8 cellular contexts compared by ENCODE assay signal in genomic region chr2:202238234-202239197, GRCh38. TPM values are rescaled to one million over a fixed set of nuclear protein-coding genes. Genes with fewer than 3 reads are reported as not detected.
DNase-seq lines count a peak whose midpoint lies in the region; ATAC-seq, FAIRE-seq and TF ChIP-seq lines count a peak whose summit lies in the region.

Gene SUMO1 (minus strand): TSS chr2:202238597. CDS start chr2:202238451, 146 bp downstream.

- peak; percentile 89 for DNase-seq in DMS79 (lab: John Stamatoyannopoulos, UW)
- DNase-seq in RCC 7860 (ENCODE audit: low spot score): peak; percentile 68
- peak; percentile 92 for DNase-seq in activated T-cell treated with anti-CD3 and anti-CD28 coated beads, Interleukin-2, amount 50 U/mL, for 72 hours
- peak; percentile 97 for DNase-seq in esophagus muscularis mucosa (ENCODE audit: extremely low spot score)
- peak; percentile 85 for DNase-seq in stimulated activated CD8-positive, alpha-beta memory T cell treated with anti-CD3 and anti-CD28 coated beads, Interleukin-7, amount 100 ng/mL, for 24 hours (ENCODE audit: low read depth)

- intact Hi-C loops in esophagus muscularis mucosa (cut with DNase I): no loop called here

- no peak for TF ChIP-seq POLR2A in esophagus muscularis mucosa (IDR thresholded peaks at IDR 0.05; ENCODE audit: low read depth)

- no peak for TF ChIP-seq CTCF in esophagus muscularis mucosa (IDR thresholded peaks at IDR 0.05)

- H3K9me3 ChIP-seq in KOPT-K1 (ENCODE audit: insufficient read depth, low read length, poor library complexity, severe bottlenecking) (no peaks in the 10 kb centered on the region), esophagus muscularis mucosa (no peaks in the 10 kb centered on the region), muscle layer of colon (ENCODE audit: low read length) (no peaks in the 10 kb centered on the region)

- TF ChIP-seq EP300 in esophagus muscularis mucosa (IDR thresholded peaks at IDR 0.05): no peak

- H3K4me3 ChIP-seq in esophagus muscularis mucosa (peak within 1 kb of the TSS; percentile 96 to 99 (median 98)), muscle layer of colon (ENCODE audit: low read depth in 1 of 2, low read length in 2 of 2) (peak within 1 kb of the TSS; percentile 58 to 82)

- H3K27ac ChIP-seq in KOPT-K1 (ENCODE audit: low read depth, low read length, poor library complexity, severe bottlenecking): peak within 1 kb of the TSS; percentile 91
- H3K27ac ChIP-seq in esophagus muscularis mucosa (replicated peaks in 1 of 4): peak within 1 kb of the TSS; percentile 96 to 98 (median 98)
- H3K27ac ChIP-seq in muscle layer of colon (ENCODE audit: low read depth, low read length): peak within 1 kb of the TSS; percentile 77

- H3K27me3 ChIP-seq in esophagus muscularis mucosa (no peaks in the 10 kb centered on the region), muscle layer of colon (ENCODE audit: control insufficient read depth in 1 of 2, insufficient read depth in 2 of 2, low read length in 2 of 2) (no peaks in the 10 kb centered on the region)

- FAIRE-seq in RCC 7860 (lab: Jason Lieb, UNC): no peak

- H3K36me3 Mint-ChIP-seq in activated T-cell treated with anti-CD3 and anti-CD28 coated beads, Interleukin-2, amount 50 U/mL, for 72 hours (ENCODE audit: insufficient read depth in 2 of 2): peaks cover 5 to 7% of the 10 kb centered on the region in 2 donors

- H3K9me3 Mint-ChIP-seq in activated T-cell treated with anti-CD3 and anti-CD28 coated beads, Interleukin-2, amount 50 U/mL, for 72 hours: no peaks in the 10 kb centered on the region

- peak; percentile 97 for ATAC-seq in GM21786 (IDR thresholded peaks at IDR 0.05; ENCODE audit: unreplicated experiment)
- ATAC-seq in activated T-cell treated with anti-CD3 and anti-CD28 coated beads, Interleukin-2, amount 50 U/mL, for 72 hours (replicated peaks in 1 of 2): peak; percentile 97 to 98

- no peaks in the 10 kb centered on the region for H3K27me3 Mint-ChIP-seq in activated T-cell treated with anti-CD3 and anti-CD28 coated beads, Interleukin-2, amount 50 U/mL, for 72 hours (ENCODE audit: low read depth)

- peaks cover 14 to 45% (median 42%) of the 10 kb centered on the region in 4 donors for H3K4me1 ChIP-seq in esophagus muscularis mucosa
- peaks cover 12% of the 10 kb centered on the region for H3K4me1 ChIP-seq in muscle layer of colon (ENCODE audit: insufficient read depth, low read length)

- peak within 1 kb of the TSS; percentile 94 for H3K27ac Mint-ChIP-seq in activated T-cell treated with anti-CD3 and anti-CD28 coated beads, Interleukin-2, amount 50 U/mL, for 72 hours

- peak within 1 kb of the TSS; percentile 94 to 99 for H3K4me3 Mint-ChIP-seq in activated T-cell treated with anti-CD3 and anti-CD28 coated beads, Interleukin-2, amount 50 U/mL, for 72 hours

- H3K36me3 ChIP-seq in KOPT-K1 (ENCODE audit: insufficient read depth, low read length) (peaks cover 2% of the 10 kb centered on the region), esophagus muscularis mucosa (peaks cover 0 to 3% (median 0%) of the 10 kb centered on the region in 4 donors), muscle layer of colon (ENCODE audit: insufficient read depth, low read length) (no peaks in the 10 kb centered on the region)

- WGBS in esophagus muscularis mucosa: 7% methylated on average over 28 of the region's 54 CpGs

- H3K9ac ChIP-seq in muscle layer of colon (ENCODE audit: low read length): peak within 1 kb of the TSS; percentile 84

- peaks cover 41% of the 10 kb centered on the region for H3K4me1 Mint-ChIP-seq in activated T-cell treated with anti-CD3 and anti-CD28 coated beads, Interleukin-2, amount 50 U/mL, for 72 hours (ENCODE audit: low read depth)

RNA-seq across cellular contexts. Expression of gene SUMO1, which starts in this region (rescaled TPM):
- total RNA-seq in activated T-cell treated with anti-CD3 and anti-CD28 coated beads, Interleukin-2, amount 50 U/mL, for 72 hours: 100 to 1,000 TPM in 1 of 2 donors, 10 to 100 TPM in 1; 88.7 to 100 TPM
- 10 to 100 TPM; 54.6 to 85.6 (median 74.3) TPM for total RNA-seq in esophagus muscularis mucosa

Comparison
In these comparisons a context has a peak if more than half of its experiments do, and no peak if none do; other contexts are left out.
1. Peak in every context shown above with its lines: DNase-seq, ATAC-seq, H3K4me3 ChIP-seq and H3K27ac ChIP-seq.